25 cellular contexts compared by ENCODE assay signal in genomic region chr20:33630507-33630906, GRCh38. TPM values are rescaled to one million over a fixed set of nuclear protein-coding genes. Genes with fewer than 3 reads are reported as not detected.
"Had no signal": no experiment of that assay in that cellular context is flagged by ENCODE, and none has a peak within 500 bp of the region (broad histone marks: within the 10 kb centered on the region; RNA-seq: fewer than 3 reads in every experiment).

No MANE protein-coding gene starts in this region.

- H3K9me3 ChIP-seq: colonic mucosa, pancreas, transverse colon had no signal

- H3K4me1 Mint-ChIP-seq: stimulated activated naive CD8-positive, alpha-beta T cell treated with anti-CD3 and anti-CD28 coated beads, Interleukin-15, amount 100 ng/mL, for 72 hours had no signal

- H3K4me3 ChIP-seq: colonic mucosa, dorsolateral prefrontal cortex, pancreas, transverse colon had no signal

- H3K4me1 ChIP-seq: colonic mucosa, pancreas, transverse colon had no signal

- H3K27me3 ChIP-seq: colonic mucosa, dorsolateral prefrontal cortex, pancreas, transverse colon had no signal

- ATAC-seq: activated T-cell treated with anti-CD3 and anti-CD28 coated beads, Interleukin-2, amount 50 U/mL, for 72 hours; effector memory CD8-positive, alpha-beta T cell; esophagus mucosa; natural killer cell treated with Interleukin-12 subunit alpha and Interleukin-12 subunit beta and Interleukin-15 and Interleukin-18, amount 100 ng/mL, for 72 hours; pancreas; right cardiac atrium; stimulated activated naive CD8-positive, alpha-beta T cell treated with anti-CD3 and anti-CD28 coated beads, Interleukin-15, amount 100 ng/mL, for 72 hours had no signal

- DNase-seq: activated CD4-positive, alpha-beta T cell treated with anti-CD3 and anti-CD28 coated beads, Interleukin-2, amount 50 U/mL, for 48 hours; activated CD4-positive, CD25-positive, alpha-beta regulatory T cell treated with anti-CD3 and anti-CD28 coated beads, Interleukin-2, amount 50 U/mL, for 72 hours; activated CD8-positive, alpha-beta memory T cell treated with anti-CD3 and anti-CD28 coated beads, Interleukin-2, amount 50 U/mL, for 48 hours; activated effector memory CD4-positive, alpha-beta T cell treated with anti-CD3 and anti-CD28 coated beads, Interleukin-2, amount 50 U/mL, for 16 hours; activated naive CD4-positive, alpha-beta T cell treated with anti-CD3 and anti-CD28 coated beads, Interleukin-2, amount 10 ng/mL, durations not matched to agents 7 days and 5 days; activated T-cell treated with anti-CD3 and anti-CD28 coated beads, Interleukin-2, amount 50 U/mL, for 72 hours; aorta; colonic mucosa; dorsolateral prefrontal cortex; effector memory CD8-positive, alpha-beta T cell; pancreas; right cardiac atrium; stimulated activated CD4-positive, alpha-beta T cell treated with anti-CD3 and anti-CD28 coated beads, Interleukin-12 subunit alpha, Interleukin-12 subunit beta, amount 100 ng/mL, for 4 hours; stimulated activated CD4-positive, alpha-beta T cell treated with anti-CD3 and anti-CD28 coated beads, Interleukin-4, amount 100 ng/mL, for 4 hours; stimulated activated naive CD8-positive, alpha-beta T cell treated with anti-CD3 and anti-CD28 coated beads, Interleukin-15, amount 100 ng/mL, for 72 hours; transverse colon had no signal

- H3K4me3 Mint-ChIP-seq: activated naive CD4-positive, alpha-beta T cell treated with anti-CD3 and anti-CD28 coated beads, Interleukin-2, amount 10 ng/mL, durations not matched to agents 7 days and 5 days; activated T-cell treated with anti-CD3 and anti-CD28 coated beads, Interleukin-2, amount 50 U/mL, for 72 hours; central memory CD8-positive, alpha-beta T cell; effector memory CD8-positive, alpha-beta T cell; natural killer cell treated with Interleukin-12 subunit alpha and Interleukin-12 subunit beta and Interleukin-15 and Interleukin-18, amount 100 ng/mL, for 72 hours; stimulated activated naive CD8-positive, alpha-beta T cell treated with anti-CD3 and anti-CD28 coated beads, Interleukin-15, amount 100 ng/mL, for 72 hours; T-helper 1 cell treated with Interleukin-12 subunit alpha and Interleukin-12 subunit beta and Interleukin-4 antibody, amounts not matched to agents 30 μg/mL and 1 μg/mL, for 36 hours had no signal

- H3K27ac Mint-ChIP-seq: activated T-cell treated with anti-CD3 and anti-CD28 coated beads, Interleukin-2, amount 50 U/mL, for 72 hours; natural killer cell treated with Interleukin-12 subunit alpha and Interleukin-12 subunit beta and Interleukin-15 and Interleukin-18, amount 100 ng/mL, for 72 hours; T-helper 1 cell treated with Interleukin-12 subunit alpha and Interleukin-12 subunit beta and Interleukin-4 antibody, amounts not matched to agents 30 μg/mL and 1 μg/mL, for 36 hours had no signal

- H3K9me3 Mint-ChIP-seq: activated naive CD4-positive, alpha-beta T cell treated with anti-CD3 and anti-CD28 coated beads, Interleukin-2, amount 10 ng/mL, durations not matched to agents 7 days and 5 days; activated T-cell treated with anti-CD3 and anti-CD28 coated beads, Interleukin-2, amount 50 U/mL, for 72 hours; central memory CD8-positive, alpha-beta T cell; effector memory CD8-positive, alpha-beta T cell; natural killer cell treated with Interleukin-12 subunit alpha and Interleukin-12 subunit beta and Interleukin-15 and Interleukin-18, amount 100 ng/mL, for 72 hours; stimulated activated naive CD8-positive, alpha-beta T cell treated with anti-CD3 and anti-CD28 coated beads, Interleukin-15, amount 100 ng/mL, for 72 hours; T-helper 1 cell treated with Interleukin-12 subunit alpha and Interleukin-12 subunit beta and Interleukin-4 antibody, amounts not matched to agents 30 μg/mL and 1 μg/mL, for 36 hours had no signal

- H3K27me3 Mint-ChIP-seq: activated naive CD4-positive, alpha-beta T cell treated with anti-CD3 and anti-CD28 coated beads, Interleukin-2, amount 10 ng/mL, durations not matched to agents 7 days and 5 days; central memory CD8-positive, alpha-beta T cell; effector memory CD8-positive, alpha-beta T cell; natural killer cell treated with Interleukin-12 subunit alpha and Interleukin-12 subunit beta and Interleukin-15 and Interleukin-18, amount 100 ng/mL, for 72 hours; stimulated activated naive CD8-positive, alpha-beta T cell treated with anti-CD3 and anti-CD28 coated beads, Interleukin-15, amount 100 ng/mL, for 72 hours had no signal

- H3K27ac ChIP-seq: colonic mucosa, pancreas, transverse colon, VCaP had no signal

RNA-seq across cellular contexts. Expression of gene C20orf144, which starts 31.6 kb away (rescaled TPM):
- total RNA-seq: endothelial cell of umbilical vein, esophagus mucosa, liver, right cardiac atrium, skeletal muscle tissue, temporal lobe, transverse colon had no signal
- polyA plus RNA-seq: endothelial cell of umbilical vein, liver had no signal
